16 cellular contexts compared by ENCODE assay signal in the genomic region with DNA sequence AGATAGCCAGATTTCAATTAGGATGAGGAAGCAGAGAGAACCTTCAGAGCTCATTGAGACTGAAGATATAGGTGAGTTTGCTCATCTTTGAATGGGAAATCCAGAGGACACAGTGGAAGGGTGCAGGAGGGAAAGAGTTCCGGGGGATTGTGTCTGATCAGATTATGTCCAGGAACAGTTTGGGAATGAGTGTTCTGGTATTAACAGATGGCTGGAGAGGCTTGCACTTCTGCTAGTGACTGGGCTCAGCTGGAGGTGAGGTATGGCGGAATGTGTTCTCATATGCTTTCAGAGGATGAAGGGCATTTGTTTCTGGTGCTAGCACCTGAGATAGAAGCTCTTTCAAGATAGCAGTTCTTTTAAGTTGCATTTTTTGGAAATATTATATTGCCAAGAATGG. TPM values are rescaled to one million over a fixed set of nuclear protein-coding genes. Genes with fewer than 3 reads are reported as not detected.
"Had no signal": no experiment of that assay in that cellular context is flagged by ENCODE, and none has a peak within 500 bp of the region (broad histone marks: within the 10 kb centered on the region; RNA-seq: fewer than 3 reads in every experiment).

No MANE protein-coding gene starts in this region.

- H3K4me3 ChIP-seq: cardiac muscle cell, coronary artery, gastroesophageal sphincter, right atrium auricular region, suprapubic skin, transverse colon, uterus had no signal

- DNase-seq: activated B cell treated with CpG ODN at 0.5 μM for 24 hours; activated CD4-positive, alpha-beta memory T cell treated with anti-CD3 and anti-CD28 coated beads for 36 hours; activated CD4-positive, alpha-beta T cell treated with anti-CD3 and anti-CD28 coated beads for 4 hours; activated T-cell treated with anti-CD3 and anti-CD28 coated beads for 4 hours; immature natural killer cell; kidney glomerular epithelial cell; nephron progenitor cell; stimulated activated naive CD8-positive, alpha-beta T cell treated with anti-CD3 and anti-CD28 coated beads, Interleukin-15, amount 100 ng/mL, for 72 hours; transverse colon; uterus had no signal

- ATAC-seq: gastroesophageal sphincter; stimulated activated naive CD8-positive, alpha-beta T cell treated with anti-CD3 and anti-CD28 coated beads, Interleukin-15, amount 100 ng/mL, for 72 hours had no signal

- H3K27ac ChIP-seq: cardiac muscle cell, coronary artery, gastroesophageal sphincter, right atrium auricular region, suprapubic skin, transverse colon, uterus had no signal

- H3K9me3 Mint-ChIP-seq: activated B cell treated with CpG ODN at 0.5 μM for 24 hours; activated CD4-positive, alpha-beta memory T cell treated with anti-CD3 and anti-CD28 coated beads for 36 hours; immature natural killer cell; nephron progenitor cell; stimulated activated naive CD8-positive, alpha-beta T cell treated with anti-CD3 and anti-CD28 coated beads, Interleukin-15, amount 100 ng/mL, for 72 hours had no signal

- H3K9me3 ChIP-seq: gastroesophageal sphincter, right atrium auricular region, suprapubic skin, transverse colon, uterus had no signal

- H3K4me3 Mint-ChIP-seq: activated B cell treated with CpG ODN at 0.5 μM for 24 hours; activated CD4-positive, alpha-beta memory T cell treated with anti-CD3 and anti-CD28 coated beads for 36 hours; activated naive CD8-positive, alpha-beta T cell; immature natural killer cell; nephron progenitor cell; stimulated activated naive CD8-positive, alpha-beta T cell treated with anti-CD3 and anti-CD28 coated beads, Interleukin-15, amount 100 ng/mL, for 72 hours had no signal

- H3K27me3 ChIP-seq: cardiac muscle cell, gastroesophageal sphincter, right atrium auricular region, suprapubic skin, transverse colon, uterus had no signal

- H3K36me3 ChIP-seq: uterus had no signal

- H3K27ac Mint-ChIP-seq: activated B cell treated with CpG ODN at 0.5 μM for 24 hours; activated CD4-positive, alpha-beta memory T cell treated with anti-CD3 and anti-CD28 coated beads for 36 hours; activated naive CD8-positive, alpha-beta T cell; nephron progenitor cell; stimulated activated naive CD8-positive, alpha-beta T cell treated with anti-CD3 and anti-CD28 coated beads, Interleukin-15, amount 100 ng/mL, for 72 hours had no signal

RNA-seq across cellular contexts. Expression of a gene that starts 34.2 kb away (rescaled TPM):
- total RNA-seq: activated B cell treated with CpG ODN at 0.5 μM for 24 hours had no signal
